Comparison of ENCODE assay signal across 1 cellular context in genomic region chr2:230356084-230356483, GRCh38.
A peak's percentile ranks its signal among the peaks of the same experiment; 100 is the strongest.
TF ChIP-seq lines count a peak whose summit lies in the region.

No MANE protein-coding gene starts in this region.

TF ChIP-seq in HepG2, 621 proteins besides CTCF, POLR2A, EP300 and RAD21 (continued from another document and continues in another):
- TF ChIP-seq ZNF790 (CRISPR knock-in tag; IDR thresholded peaks at IDR 0.05; ENCODE audit: borderline replicate concordance) (no peak), ELF3 (CRISPR knock-in tag; IDR thresholded peaks at IDR 0.05) (0 out of 2 replicates have a peak, but pooled peaks have one; percentile 49), TEAD2 (CRISPR knock-in tag; IDR thresholded peaks at IDR 0.05) (no peak), TARDBP (CRISPR knock-in tag; IDR thresholded peaks at IDR 0.05) (no peak), JDP2 (CRISPR knock-in tag; IDR thresholded peaks at IDR 0.05; ENCODE audit: borderline replicate concordance) (no peak), ZMAT3 (CRISPR knock-in tag; conservative IDR thresholded peaks at IDR 0.05) (no peak), ZNF292 (CRISPR knock-in tag; IDR thresholded peaks at IDR 0.05; ENCODE audit: borderline replicate concordance, low read depth) (no peak), ZNF350 (CRISPR knock-in tag; IDR thresholded peaks at IDR 0.05; ENCODE audit: borderline replicate concordance, low read depth) (no peak), ZNF547 (CRISPR knock-in tag; IDR thresholded peaks at IDR 0.05) (no peak), ELK4 (CRISPR knock-in tag; IDR thresholded peaks at IDR 0.05; ENCODE audit: borderline replicate concordance) (no peak), SNAPC4 (CRISPR knock-in tag; IDR thresholded peaks at IDR 0.05) (no peak), ZBTB7B (CRISPR knock-in tag; IDR thresholded peaks at IDR 0.05) (no peak), XRCC5 (optimal IDR thresholded peaks at IDR 0.05; ENCODE audit: low read length) (no peak), PAXIP1 (CRISPR knock-in tag; conservative IDR thresholded peaks at IDR 0.05) (peak; percentile 56), ZFP36 (IDR thresholded peaks at IDR 0.05; ENCODE audit: borderline replicate concordance, low read depth, low read length, partially characterized antibody) (no peak), ZBTB40 (IDR thresholded peaks at IDR 0.05) (no peak), ZBTB40 (CRISPR knock-in tag; IDR thresholded peaks at IDR 0.05) (no peak), SNAPC2 (CRISPR knock-in tag; IDR thresholded peaks at IDR 0.05) (no peak), ZNF710 (CRISPR knock-in tag; IDR thresholded peaks at IDR 0.05; ENCODE audit: borderline replicate concordance) (no peak), CCAR2 (optimal IDR thresholded peaks at IDR 0.05; ENCODE audit: low read depth, low read length) (no peak), CEBPG (CRISPR knock-in tag; IDR thresholded peaks at IDR 0.05) (peak; percentile 93)
- TF ChIP-seq, protein P1, sequence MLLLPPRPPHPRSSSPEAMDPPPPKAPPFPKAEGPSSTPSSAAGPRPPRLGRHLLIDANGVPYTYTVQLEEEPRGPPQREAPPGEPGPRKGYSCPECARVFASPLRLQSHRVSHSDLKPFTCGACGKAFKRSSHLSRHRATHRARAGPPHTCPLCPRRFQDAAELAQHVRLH (CRISPR knock-in tag; IDR thresholded peaks at IDR 0.05; ENCODE audit: borderline replicate concordance, low read depth) = no peak
- TF ChIP-seq, protein P2, sequence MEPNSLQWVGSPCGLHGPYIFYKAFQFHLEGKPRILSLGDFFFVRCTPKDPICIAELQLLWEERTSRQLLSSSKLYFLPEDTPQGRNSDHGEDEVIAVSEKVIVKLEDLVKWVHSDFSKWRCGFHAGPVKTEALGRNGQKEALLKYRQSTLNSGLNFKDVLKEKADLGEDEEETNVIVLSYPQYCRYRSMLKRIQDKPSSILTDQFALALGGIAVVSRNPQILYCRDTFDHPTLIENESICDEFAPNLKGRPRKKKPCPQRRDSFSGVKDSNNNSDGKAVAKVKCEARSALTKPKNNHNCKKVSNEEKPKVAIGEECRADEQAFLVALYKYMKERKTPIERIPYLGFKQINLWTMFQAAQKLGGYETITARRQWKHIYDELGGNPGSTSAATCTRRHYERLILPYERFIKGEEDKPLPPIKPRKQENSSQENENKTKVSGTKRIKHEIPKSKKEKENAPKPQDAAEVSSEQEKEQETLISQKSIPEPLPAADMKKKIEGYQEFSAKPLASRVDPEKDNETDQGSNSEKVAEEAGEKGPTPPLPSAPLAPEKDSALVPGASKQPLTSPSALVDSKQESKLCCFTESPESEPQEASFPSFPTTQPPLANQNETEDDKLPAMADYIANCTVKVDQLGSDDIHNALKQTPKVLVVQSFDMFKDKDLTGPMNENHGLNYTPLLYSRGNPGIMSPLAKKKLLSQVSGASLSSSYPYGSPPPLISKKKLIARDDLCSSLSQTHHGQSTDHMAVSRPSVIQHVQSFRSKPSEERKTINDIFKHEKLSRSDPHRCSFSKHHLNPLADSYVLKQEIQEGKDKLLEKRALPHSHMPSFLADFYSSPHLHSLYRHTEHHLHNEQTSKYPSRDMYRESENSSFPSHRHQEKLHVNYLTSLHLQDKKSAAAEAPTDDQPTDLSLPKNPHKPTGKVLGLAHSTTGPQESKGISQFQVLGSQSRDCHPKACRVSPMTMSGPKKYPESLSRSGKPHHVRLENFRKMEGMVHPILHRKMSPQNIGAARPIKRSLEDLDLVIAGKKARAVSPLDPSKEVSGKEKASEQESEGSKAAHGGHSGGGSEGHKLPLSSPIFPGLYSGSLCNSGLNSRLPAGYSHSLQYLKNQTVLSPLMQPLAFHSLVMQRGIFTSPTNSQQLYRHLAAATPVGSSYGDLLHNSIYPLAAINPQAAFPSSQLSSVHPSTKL (CRISPR knock-in tag; IDR thresholded peaks at IDR 0.05) = peak; percentile 88
- TF ChIP-seq, protein P3, sequence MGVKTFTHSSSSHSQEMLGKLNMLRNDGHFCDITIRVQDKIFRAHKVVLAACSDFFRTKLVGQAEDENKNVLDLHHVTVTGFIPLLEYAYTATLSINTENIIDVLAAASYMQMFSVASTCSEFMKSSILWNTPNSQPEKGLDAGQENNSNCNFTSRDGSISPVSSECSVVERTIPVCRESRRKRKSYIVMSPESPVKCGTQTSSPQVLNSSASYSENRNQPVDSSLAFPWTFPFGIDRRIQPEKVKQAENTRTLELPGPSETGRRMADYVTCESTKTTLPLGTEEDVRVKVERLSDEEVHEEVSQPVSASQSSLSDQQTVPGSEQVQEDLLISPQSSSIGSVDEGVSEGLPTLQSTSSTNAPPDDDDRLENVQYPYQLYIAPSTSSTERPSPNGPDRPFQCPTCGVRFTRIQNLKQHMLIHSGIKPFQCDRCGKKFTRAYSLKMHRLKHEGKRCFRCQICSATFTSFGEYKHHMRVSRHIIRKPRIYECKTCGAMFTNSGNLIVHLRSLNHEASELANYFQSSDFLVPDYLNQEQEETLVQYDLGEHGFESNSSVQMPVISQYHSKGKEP (CRISPR knock-in tag; IDR thresholded peaks at IDR 0.05) = no peak
